16 cellular contexts compared by ENCODE assay signal in the genomic region with DNA sequence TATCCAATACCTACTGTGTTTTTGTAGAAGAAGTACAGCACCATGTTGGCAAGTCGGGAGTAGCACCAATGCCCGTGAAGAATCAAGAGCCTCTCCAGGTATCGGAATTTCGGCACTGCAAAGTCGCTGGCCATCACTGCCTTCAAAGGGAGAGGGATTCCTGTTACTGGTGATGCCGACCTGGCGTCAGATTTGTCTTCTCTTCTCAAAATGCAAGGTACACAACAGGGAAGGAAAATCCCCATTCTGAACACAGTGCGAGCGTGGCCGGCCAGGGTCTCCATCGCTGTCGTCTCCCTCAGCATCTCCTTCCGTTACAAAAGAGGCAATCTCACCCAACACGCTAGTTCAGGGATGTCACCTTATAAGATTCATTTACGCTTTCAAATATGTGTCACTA.
A peak's percentile ranks its signal among the peaks of the same experiment; 100 is the strongest.
DNase-seq lines count a peak whose midpoint lies in the region; ATAC-seq and TF ChIP-seq lines count a peak whose summit lies in the region.
"Had no signal": no experiment of that assay in that cellular context is flagged by ENCODE, and none has a peak within 500 bp of the region (broad histone marks: within the 10 kb centered on the region; RNA-seq: fewer than 3 reads in every experiment).

No MANE protein-coding gene starts in this region.

- H3K9me3 Mint-ChIP-seq in chondrocyte (ENCODE audit: low read depth): no peaks in the 10 kb centered on the region
- H3K9me3 Mint-ChIP-seq in activated T-cell treated with anti-CD3 and anti-CD28 coated beads, Interleukin-2, amount 50 U/mL, for 24 hours: no peaks in the 10 kb centered on the region

- no peak for ATAC-seq in RWPE2 (ENCODE audit: low read depth)
- ATAC-seq: GM23338, HCT116 had no signal

- peak overlapping the region; percentile 8 for H3K27ac Mint-ChIP-seq in chondrocyte (ENCODE audit: unreplicated experiment)
- no peak overlapping the region for H3K27ac Mint-ChIP-seq in activated T-cell treated with anti-CD3 and anti-CD28 coated beads, Interleukin-2, amount 50 U/mL, for 24 hours
- H3K27ac Mint-ChIP-seq: CD4-positive, alpha-beta memory T cell; GM23338; H9 had no signal

- no peak overlapping the region for H3K27ac ChIP-seq in RWPE2 (ENCODE audit: poor library complexity, severe bottlenecking)
- H3K27ac ChIP-seq in spleen: no peak overlapping the region

- H3K4me3 Mint-ChIP-seq in chondrocyte (ENCODE audit: unreplicated experiment): no peak overlapping the region
- H3K4me3 Mint-ChIP-seq in activated T-cell treated with anti-CD3 and anti-CD28 coated beads, Interleukin-2, amount 50 U/mL, for 24 hours: no peak overlapping the region
- H3K4me3 Mint-ChIP-seq: CD4-positive, alpha-beta memory T cell; GM23338; H9 had no signal

- no peaks in the 10 kb centered on the region for H3K27me3 Mint-ChIP-seq in chondrocyte (ENCODE audit: low read depth)
- H3K27me3 Mint-ChIP-seq in activated T-cell treated with anti-CD3 and anti-CD28 coated beads, Interleukin-2, amount 50 U/mL, for 24 hours: no peaks in the 10 kb centered on the region
- H3K27me3 Mint-ChIP-seq: CD4-positive, alpha-beta memory T cell had no signal

- no peaks in the 10 kb centered on the region for H3K9me3 ChIP-seq in RWPE2 (ENCODE audit: severe bottlenecking)
- peaks cover 0 to 11% (median 2%) of the 10 kb centered on the region in 8 donors for H3K9me3 ChIP-seq in spleen

- H3K36me3 ChIP-seq in RWPE2 (ENCODE audit: low read depth) (no peaks in the 10 kb centered on the region), spleen (no peaks in the 10 kb centered on the region)

- no peak for TF ChIP-seq POLR2A in spleen (IDR thresholded peaks at IDR 0.05)

- H3K27me3 ChIP-seq in RWPE2 (ENCODE audit: insufficient read depth, poor library complexity, severe bottlenecking) (no peaks in the 10 kb centered on the region), spleen (replicated peaks in 1 of 7) (no peaks in the 10 kb centered on the region)

- DNase-seq in RWPE2 (ENCODE audit: low spot score) (peak; percentile 35), chondrocyte (ENCODE audit: low spot score) (peak; percentile 38), spleen (peak; percentile 58), SHP77 treated with DMSO at 0.1 percent for 48 hours (lab: John Stamatoyannopoulos, UW) (no peak)
- no peak for DNase-seq in activated T-cell treated with anti-CD3 and anti-CD28 coated beads, Interleukin-2, amount 50 U/mL, for 24 hours
- no peak for DNase-seq in stimulated activated CD4-positive, alpha-beta T cell treated with anti-CD3 and anti-CD28 coated beads, Interleukin-1b, Interleukin-23, amount 100 ng/mL, for 48 hours
- DNase-seq: C1 segment of cervical spinal cord; Calu3; CD4-positive, alpha-beta memory T cell; COR-L47; DMS53; DMS79 treated with DMSO at 0.1 percent for 48 hours; GF-D8; H9 had no signal

- peaks cover 64% of the 10 kb centered on the region for H3K4me1 Mint-ChIP-seq in chondrocyte (ENCODE audit: low read depth)
- peaks cover 4% of the 10 kb centered on the region for H3K4me1 Mint-ChIP-seq in activated T-cell treated with anti-CD3 and anti-CD28 coated beads, Interleukin-2, amount 50 U/mL, for 24 hours (ENCODE audit: low read depth)

- H3K4me3 ChIP-seq in RWPE2 (ENCODE audit: severe bottlenecking) (no peak overlapping the region), spleen (no peak overlapping the region)
- H3K4me3 ChIP-seq: GM23338 had no signal

- intact Hi-C loops in spleen (cut with DNase I; ENCODE audit: low total_unique reads): no loop called here

- TF ChIP-seq CTCF in RWPE2 (IDR thresholded peaks at IDR 0.05; ENCODE audit: poor library complexity, severe bottlenecking): no peak
- no peak for TF ChIP-seq CTCF in chondrocyte (IDR thresholded peaks at IDR 0.05)
- no peak for TF ChIP-seq CTCF in spleen (IDR thresholded peaks at IDR 0.05 in 8 of 11, conservative IDR thresholded peaks at IDR 0.05 in 3 of 11)

- 90 to 98% (median 97%) methylated on average over 15 of the region's 15 CpGs for WGBS in spleen, 5 donors

- peaks cover 52% of the 10 kb centered on the region for H3K36me3 Mint-ChIP-seq in chondrocyte (ENCODE audit: low read depth)
- peaks cover 84% of the 10 kb centered on the region for H3K36me3 Mint-ChIP-seq in activated T-cell treated with anti-CD3 and anti-CD28 coated beads, Interleukin-2, amount 50 U/mL, for 24 hours (ENCODE audit: low read depth)

- H3K4me1 ChIP-seq in RWPE2 (ENCODE audit: insufficient read depth, poor library complexity, severe bottlenecking) (peaks cover 5% of the 10 kb centered on the region), spleen (peaks cover 0 to 22% (median 5%) of the 10 kb centered on the region in 6 donors)

Comparison
In these comparisons a context has a peak if more than half of its experiments do, and no peak if none do; other contexts are left out.
1. DNase-seq: peak in RWPE2 (single experiment), chondrocyte (single experiment) and spleen (single experiment); none in activated T-cell treated with anti-CD3 and anti-CD28 coated beads, Interleukin-2, amount 50 U/mL, for 24 hours (single experiment), stimulated activated CD4-positive, alpha-beta T cell treated with anti-CD3 and anti-CD28 coated beads, Interleukin-1b, Interleukin-23, amount 100 ng/mL, for 48 hours (single experiment) and SHP77 treated with DMSO at 0.1 percent for 48 hours (single experiment).